In genomic region chr6:155408231-155408630, GRCh38 we compare ENCODE assay signal across 31 cellular contexts. TPM values are rescaled to one million over a fixed set of nuclear protein-coding genes. Genes with fewer than 3 reads are reported as not detected.
"Had no signal": no experiment of that assay in that cellular context is flagged by ENCODE, and none has a peak within 500 bp of the region (broad histone marks: within the 10 kb centered on the region; RNA-seq: fewer than 3 reads in every experiment).

No MANE protein-coding gene starts in this region.

- H3K27ac ChIP-seq: coronary artery, dorsolateral prefrontal cortex, esophagus muscularis mucosa, gastrocnemius medialis, heart right ventricle, left lung, lower lobe of right lung had no signal

- H3K4me1 ChIP-seq: esophagus muscularis mucosa, gastrocnemius medialis, heart right ventricle, left lung, lower lobe of right lung had no signal

- ATAC-seq: gastrocnemius medialis, heart right ventricle, left cardiac atrium, left lung, left ventricle myocardium superior, lower lobe of right lung, mucosa of descending colon had no signal

- FAIRE-seq: colon, endothelial cell of umbilical vein, islet of Langerhans, keratinocyte had no signal

- DNase-seq: dermis blood vessel endothelial cell; dorsolateral prefrontal cortex; effector CD4-positive, alpha-beta T cell; effector memory CD4-positive, alpha-beta T cell; foreskin fibroblast; foreskin melanocyte; gastrocnemius medialis; glutamatergic neuron; head of caudate nucleus; heart right ventricle; hippocampal formation; left cardiac atrium; left lung; left ventricle myocardium superior; lower lobe of right lung; mesenchymal stem cell; mucosa of descending colon had no signal

- H3K4me3 Mint-ChIP-seq: mesothelial cell of epicardium had no signal

- H3K4me3 ChIP-seq: coronary artery, dorsolateral prefrontal cortex, esophagus muscularis mucosa, gastrocnemius medialis, heart right ventricle, left lung, lower lobe of right lung, mucosa of descending colon had no signal

- H3K27me3 ChIP-seq: esophagus muscularis mucosa, gastrocnemius medialis, heart right ventricle, left lung had no signal

- H3K4me1 Mint-ChIP-seq: mesothelial cell of epicardium had no signal

- H3K36me3 Mint-ChIP-seq: mesothelial cell of epicardium had no signal

- H3K9me3 ChIP-seq: esophagus muscularis mucosa, gastrocnemius medialis, heart right ventricle, left lung, lower lobe of right lung, mucosa of descending colon had no signal

- H3K27ac Mint-ChIP-seq: mesothelial cell of epicardium had no signal

- H3K36me3 ChIP-seq: esophagus muscularis mucosa, gastrocnemius medialis, heart right ventricle, left lung, lower lobe of right lung had no signal

- H3K9me3 Mint-ChIP-seq: mesothelial cell of epicardium had no signal

RNA-seq across cellular contexts. Expression of gene NOX3, which starts 47.4 kb away (rescaled TPM):
- total RNA-seq: dermis blood vessel endothelial cell, endothelial cell of umbilical vein, epithelial cell of proximal tubule, esophagus muscularis mucosa, gastrocnemius medialis, glomerular endothelial cell, heart right ventricle, left cardiac atrium, left lung, left ventricle myocardium superior, lower leg skin, lower lobe of right lung, lung microvascular endothelial cell, mesenteric fat pad, mesothelial cell of epicardium, mucosa of descending colon, myocyte had no signal
- polyA plus RNA-seq: endothelial cell of umbilical vein, esophagus, heart right ventricle, keratinocyte had no signal
